Comparison of ENCODE assay signal across 25 cellular contexts in the genomic region with DNA sequence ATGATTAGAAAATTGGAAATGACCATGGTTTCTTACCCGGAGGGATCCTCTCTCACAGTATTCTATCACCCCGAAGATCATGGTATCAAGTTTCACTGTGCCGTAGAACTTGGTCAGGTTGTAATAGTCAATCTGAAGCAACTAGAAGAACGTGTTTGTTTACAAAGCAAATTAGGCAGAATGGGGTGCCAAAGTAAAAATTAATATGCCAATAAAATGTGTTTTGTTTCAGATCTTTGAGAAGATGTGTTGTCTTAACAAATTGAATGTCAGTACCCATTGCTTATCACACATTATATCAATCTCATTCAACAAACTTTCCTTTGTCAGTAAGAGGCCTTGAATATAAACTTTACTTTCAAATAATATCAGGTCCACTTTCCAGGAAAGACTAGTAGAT. TPM values are rescaled to one million over a fixed set of nuclear protein-coding genes. Genes with fewer than 3 reads are reported as not detected.
DNase-seq lines count a peak whose midpoint lies in the region; ATAC-seq, FAIRE-seq and TF ChIP-seq lines count a peak whose summit lies in the region.
"Had no signal": no experiment of that assay in that cellular context is flagged by ENCODE, and none has a peak within 500 bp of the region (broad histone marks: within the 10 kb centered on the region; RNA-seq: fewer than 3 reads in every experiment).

No MANE protein-coding gene starts in this region.

- peak overlapping the region; percentile 21; the same call in 1 of the 2 replicates for H3K4me2 ChIP-seq in GM23338
- H3K4me2 ChIP-seq: A549; BLaER1 treated with 17β-estradiol and CSF1 and Interleukin-3, amounts not matched to agents 10 nM and 100 nM had no signal

- no peak overlapping the region for H3K4me3 ChIP-seq in GM23338
- no peak overlapping the region for H3K4me3 ChIP-seq in HEK293 (ENCODE audit: low read depth, low read length)
- no peak overlapping the region for H3K4me3 ChIP-seq in ascending aorta
- no peak overlapping the region for H3K4me3 ChIP-seq in kidney (ENCODE audit: low read length in 2 of 2)
- H3K4me3 ChIP-seq: A549; BLaER1 treated with 17β-estradiol and CSF1 and Interleukin-3, amounts not matched to agents 10 nM and 100 nM; GM23248; HAP-1 had no signal

- H3K9me2 ChIP-seq in GM23338 (ENCODE audit: insufficient read depth) = no peaks in the 10 kb centered on the region

- DNase-seq in GM23338 (ENCODE audit: low spot score) = peak; percentile 27
- DNase-seq in ascending aorta (ENCODE audit: low spot score in 2 of 2) = no peak
- no peak for DNase-seq in occipital lobe (lab: John Stamatoyannopoulos, UW)
- no peak for DNase-seq in kidney
- no peak for DNase-seq in CD14-positive monocyte (ENCODE audit: low spot score)
- DNase-seq: 8988T; ACHN; AML-193; BE2C; Calu3; CD4-positive, alpha-beta memory T cell; COR-L47; DMS53; DMS79 treated with DMSO at 0.1 percent for 48 hours; GF-D8 had no signal

- H3K9me3 ChIP-seq in HEK293 (ENCODE audit: control insufficient read depth, insufficient read depth, low read depth, low read length) = no peaks in the 10 kb centered on the region
- H3K9me3 ChIP-seq in ascending aorta = no peaks in the 10 kb centered on the region
- no peaks in the 10 kb centered on the region for H3K9me3 ChIP-seq in kidney (ENCODE audit: control insufficient read depth in 1 of 2, low read length in 2 of 2)
- H3K9me3 ChIP-seq: A549, BE2C, HAP-1 had no signal

- no peaks in the 10 kb centered on the region for H4K20me1 ChIP-seq in GM23338 (replicated peaks; ENCODE audit: insufficient read depth)
- H4K20me1 ChIP-seq: BLaER1 treated with 17β-estradiol and CSF1 and Interleukin-3, amounts not matched to agents 10 nM and 100 nM had no signal

- H3K27ac ChIP-seq in GM23338 (ENCODE audit: low read depth) (no peak overlapping the region), HEK293 (ENCODE audit: extremely low read depth, low read depth, low read length) (no peak overlapping the region), ascending aorta (peak overlapping the region; percentile 21 to 41), kidney (ENCODE audit: low read depth in 2 of 2, low read length in 2 of 2) (no peak overlapping the region)
- H3K27ac ChIP-seq: A549; BLaER1 treated with 17β-estradiol and CSF1 and Interleukin-3, amounts not matched to agents 10 nM and 100 nM; GM23248 had no signal

- H3K27me3 ChIP-seq in GM23338 (ENCODE audit: insufficient read depth) (no peaks in the 10 kb centered on the region), ascending aorta (no peaks in the 10 kb centered on the region)
- H3K27me3 ChIP-seq: BE2C; BLaER1 treated with 17β-estradiol and CSF1 and Interleukin-3, amounts not matched to agents 10 nM and 100 nM had no signal

- POLR2A ChIA-PET in HEK293 (lab: Yijun Ruan, JAX) = no interaction called here

- H3F3A ChIP-seq in GM23338 (replicated peaks; ENCODE audit: low read depth) = no peaks in the 10 kb centered on the region

- CTCF ChIA-PET in HEK293 (lab: Yijun Ruan, JAX) = no interaction called here

- H3K27ac Mint-ChIP-seq in GM23338 (no peak overlapping the region), CD14-positive monocyte (no peak overlapping the region)
- H3K27ac Mint-ChIP-seq: CD4-positive, alpha-beta memory T cell had no signal

- no peak overlapping the region for H2AFZ ChIP-seq in GM23338
- H2AFZ ChIP-seq: GM23248 had no signal

- H3K27me3 Mint-ChIP-seq in GM23338 (ENCODE audit: insufficient read depth, low read depth, poor library complexity) (no peaks in the 10 kb centered on the region), CD14-positive monocyte (ENCODE audit: low read depth in 3 of 3) (peaks cover 7 to 12% (median 7%) of the 10 kb centered on the region in 3 donors)

- peaks cover 16% of the 10 kb centered on the region; the same call in 2 of the 3 replicates for H3K4me1 Mint-ChIP-seq in GM23338
- peaks cover 2% of the 10 kb centered on the region for H3K4me1 Mint-ChIP-seq in CD14-positive monocyte
- H3K4me1 Mint-ChIP-seq: CD4-positive, alpha-beta memory T cell had no signal

- intact Hi-C loops in ascending aorta (cut with DNase I) = loop anchor here (5.0 kb wide), 1 partner anchor 394 kb away; no protein-coding TSS in a partner anchor
- intact Hi-C loops in kidney (cut with DNase I) = no loop called here
- intact Hi-C loops in CD14-positive monocyte (cut with micrococcal nuclease) = no loop called here

- H3K9me3 Mint-ChIP-seq in GM23338 = no peaks in the 10 kb centered on the region
- peaks cover 0 to 3% (median 0%) of the 10 kb centered on the region in 7 donors for H3K9me3 Mint-ChIP-seq in CD14-positive monocyte
- H3K9me3 Mint-ChIP-seq: CD4-positive, alpha-beta memory T cell had no signal

- H3K4me1 ChIP-seq in GM23338 (ENCODE audit: insufficient read depth) (peaks cover 3% of the 10 kb centered on the region; the same call in 1 of the 2 replicates), HEK293 (ENCODE audit: control insufficient read depth, insufficient read depth, low read length) (no peaks in the 10 kb centered on the region), ascending aorta (peaks cover 2 to 4% of the 10 kb centered on the region in 2 donors), kidney (ENCODE audit: control insufficient read depth in 1 of 2, insufficient read depth in 1 of 2, low read depth in 1 of 2, low read length in 2 of 2) (no peaks in the 10 kb centered on the region)
- H3K4me1 ChIP-seq: A549; BE2C; BLaER1 treated with 17β-estradiol and CSF1 and Interleukin-3, amounts not matched to agents 10 nM and 100 nM; HAP-1 had no signal

- H3K9ac ChIP-seq in kidney (ENCODE audit: low read length in 2 of 2) = no peak overlapping the region
- H3K9ac ChIP-seq: BLaER1 treated with 17β-estradiol and CSF1 and Interleukin-3, amounts not matched to agents 10 nM and 100 nM; GM23248 had no signal

- no peak for FAIRE-seq in kidney (lab: Jason Lieb, UNC)
- FAIRE-seq: A549, GM12891, GM18507 had no signal

- no peak for TF ChIP-seq CTCF in GM23338 (conservative IDR thresholded peaks at IDR 0.05; ENCODE audit: low read depth in 2 of 2)
- no peak for TF ChIP-seq CTCF in HEK293 (tag by site-specific recombination; IDR thresholded peaks at IDR 0.05)
- TF ChIP-seq CTCF in ascending aorta (IDR thresholded peaks at IDR 0.05) = no peak
- TF ChIP-seq CTCF in kidney (IDR thresholded peaks at IDR 0.05; ENCODE audit: borderline replicate concordance, extremely low read depth, insufficient read depth) = no peak
- no peak for TF ChIP-seq CTCF in CD14-positive monocyte (IDR thresholded peaks at IDR 0.05)

- no peak overlapping the region for H3K4me3 Mint-ChIP-seq in GM23338
- no peak overlapping the region for H3K4me3 Mint-ChIP-seq in CD14-positive monocyte
- H3K4me3 Mint-ChIP-seq: CD4-positive, alpha-beta memory T cell had no signal

- H3K36me3 ChIP-seq in GM23338 (ENCODE audit: insufficient read depth) (no peaks in the 10 kb centered on the region), HEK293 (ENCODE audit: control insufficient read depth in 2 of 2, insufficient read depth in 1 of 2, low read length in 2 of 2) (no peaks in the 10 kb centered on the region), ascending aorta (no peaks in the 10 kb centered on the region), kidney (ENCODE audit: control insufficient read depth in 1 of 2, insufficient read depth in 2 of 2, low read length in 2 of 2) (no peaks in the 10 kb centered on the region)
- H3K36me3 ChIP-seq: BE2C; BLaER1 treated with 17β-estradiol and CSF1 and Interleukin-3, amounts not matched to agents 10 nM and 100 nM; HAP-1 had no signal

- peak; percentile 45; the same call in 2 of the 3 replicates for ATAC-seq in GM23338
- ATAC-seq: A549 had no signal

- no peaks in the 10 kb centered on the region for H3K36me3 Mint-ChIP-seq in GM23338 (ENCODE audit: low read depth)
- peaks cover 0 to 4% of the 10 kb centered on the region in 2 donors for H3K36me3 Mint-ChIP-seq in CD14-positive monocyte
- H3K36me3 Mint-ChIP-seq: CD4-positive, alpha-beta memory T cell had no signal

- no peaks in the 10 kb centered on the region for H3K79me2 ChIP-seq in GM23338 (replicated peaks; ENCODE audit: insufficient read depth)

TF ChIP-seq in GM23338, 12 proteins besides CTCF, POLR2A, EP300 and RAD21 (continues in another document):
- TF ChIP-seq ZNF331 (CRISPR knock-in tag; IDR thresholded peaks at IDR 0.05; ENCODE audit: low read depth) (no peak), STAT1 (IDR thresholded peaks at IDR 0.05; ENCODE audit: unreplicated experiment) (no peak), NANOG (IDR thresholded peaks at IDR 0.05; ENCODE audit: borderline replicate concordance) (no peak)
- TF ChIP-seq, protein P1, sequence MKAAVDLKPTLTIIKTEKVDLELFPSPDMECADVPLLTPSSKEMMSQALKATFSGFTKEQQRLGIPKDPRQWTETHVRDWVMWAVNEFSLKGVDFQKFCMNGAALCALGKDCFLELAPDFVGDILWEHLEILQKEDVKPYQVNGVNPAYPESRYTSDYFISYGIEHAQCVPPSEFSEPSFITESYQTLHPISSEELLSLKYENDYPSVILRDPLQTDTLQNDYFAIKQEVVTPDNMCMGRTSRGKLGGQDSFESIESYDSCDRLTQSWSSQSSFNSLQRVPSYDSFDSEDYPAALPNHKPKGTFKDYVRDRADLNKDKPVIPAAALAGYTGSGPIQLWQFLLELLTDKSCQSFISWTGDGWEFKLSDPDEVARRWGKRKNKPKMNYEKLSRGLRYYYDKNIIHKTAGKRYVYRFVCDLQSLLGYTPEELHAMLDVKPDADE (IDR thresholded peaks at IDR 0.05) = no peak

RNA-seq across cellular contexts. Expression of a gene that starts 45.0 kb away (rescaled TPM):
- 1.9 and 3.1 TPM in 2 replicates for total RNA-seq in GM23338 (2014; rRNA removed; shearing (Covaris generic))
- polyA plus RNA-seq in GM23338 (2016; fragmentation: Nextera tagmentation; extraction: Ambion mirVana) = 1.4 and 2.1 TPM in 2 replicates
- not detected for total RNA-seq in ascending aorta
- under 0.01 TPM for total RNA-seq in occipital lobe
- total RNA-seq in kidney = not detected
- polyA plus RNA-seq in kidney (ENCODE audit: insufficient read depth, low read depth, low replicate concordance) = not detected
- polyA plus RNA-seq in CD14-positive monocyte = under 1 TPM; 0.10 to 0.14 TPM
- total RNA-seq: Calu3; CD4-positive, alpha-beta memory T cell; Daoy; G401; GM23248; H4 had no signal
- polyA plus RNA-seq: CD4-positive, alpha-beta memory T cell; GM23248 had no signal

Comparison
In these comparisons a context has a peak if more than half of its experiments do, and no peak if none do; other contexts are left out.
1. H3K27ac ChIP-seq: peak in ascending aorta (2 of 2); none in GM23338 (single experiment), HEK293 (single experiment) and kidney (0 of 2).